Comparison of ENCODE assay signal across 1 cellular context in the genomic region with DNA sequence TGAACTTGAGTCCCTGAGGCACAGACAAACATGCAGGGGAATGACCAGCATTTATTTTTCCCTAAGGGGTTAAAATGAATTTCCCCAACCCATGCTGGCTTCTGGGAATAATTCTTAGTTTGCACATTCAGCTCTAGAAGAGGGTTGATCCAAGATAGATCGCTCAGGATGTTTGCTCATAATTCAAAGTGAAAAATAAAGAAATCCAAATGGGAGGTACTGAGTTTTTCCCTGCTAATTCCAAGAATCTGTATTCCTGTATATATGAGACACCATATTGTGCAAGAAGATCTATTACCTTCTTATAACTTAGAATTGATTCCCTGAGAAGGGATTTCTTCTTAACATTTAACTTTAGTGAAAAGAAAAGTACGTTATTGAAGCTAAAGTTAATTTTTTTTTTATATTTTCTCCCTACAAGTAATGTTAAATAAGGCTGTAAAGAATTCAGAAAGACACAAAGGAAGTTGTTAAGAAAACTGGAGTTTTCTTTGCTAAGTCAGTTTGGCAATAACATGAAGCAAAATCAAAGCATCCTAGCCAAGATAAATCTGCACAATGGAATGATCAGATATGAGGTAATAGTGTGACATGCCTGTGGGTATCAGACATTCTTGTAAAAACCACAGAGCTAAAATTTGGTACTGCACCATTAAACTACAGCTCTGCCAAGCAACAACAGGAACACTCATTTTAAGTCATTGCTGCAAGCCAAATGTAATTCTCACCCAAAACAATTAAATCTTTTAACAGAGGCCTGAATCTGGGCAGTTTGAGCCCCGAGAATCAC.
TF ChIP-seq lines count a peak whose summit lies in the region.

No MANE protein-coding gene starts in this region.

TF ChIP-seq in IMR-90, 13 proteins besides CTCF, POLR2A, EP300 and RAD21:
- peak; percentile 88 for TF ChIP-seq CEBPB (IDR thresholded peaks at IDR 0.05; ENCODE audit: low read depth, low read length)
- TF ChIP-seq FOS (IDR thresholded peaks at IDR 0.05; ENCODE audit: low read depth, low read length): no peak
